In genomic region chr5:4158750-4159447, GRCh38 we compare ENCODE assay signal across 9 cellular contexts.
"Had no signal": no experiment of that assay in that cellular context is flagged by ENCODE, and none has a peak within 500 bp of the region (broad histone marks: within the 10 kb centered on the region; RNA-seq: fewer than 3 reads in every experiment).

No MANE protein-coding gene starts in this region.

- DNase-seq: GM23248, GOT3, H7, H9, HCEC 1CT, HFFc6 had no signal

- H3K4me1 ChIP-seq: HAP-1 had no signal

- H3K9ac ChIP-seq: GM23248 had no signal

- ATAC-seq: GM23338, HCT116 had no signal

- H3K9me3 ChIP-seq: HAP-1 had no signal

- H3K4me3 ChIP-seq: GM23248, GM23338, HAP-1 had no signal

- H3K36me3 ChIP-seq: HAP-1 had no signal

- H3K9me3 Mint-ChIP-seq: GM23338 had no signal

- H3K27ac Mint-ChIP-seq: GM23338, H9, HFFc6 had no signal

- H3K27ac ChIP-seq: GM23248 had no signal

- H3K4me1 Mint-ChIP-seq: GM23338, H9 had no signal

- H3K4me3 Mint-ChIP-seq: GM23338, H9, HFFc6 had no signal
